ENCODE assay signal across 18 cellular contexts in genomic region chr18:3350566-3351527, GRCh38.
DNase-seq lines count a peak whose midpoint lies in the region; ATAC-seq and TF ChIP-seq lines count a peak whose summit lies in the region.
"Had no signal": no experiment of that assay in that cellular context is flagged by ENCODE, and none has a peak within 500 bp of the region (broad histone marks: within the 10 kb centered on the region; RNA-seq: fewer than 3 reads in every experiment).

No MANE protein-coding gene starts in this region.

- no peak for TF ChIP-seq POLR2A in HCT116 (IDR thresholded peaks at IDR 0.05; ENCODE audit: borderline replicate concordance, extremely low read depth, insufficient read depth, insufficient read length)

- no peaks in the 10 kb centered on the region for H3K27me3 Mint-ChIP-seq in mesothelial cell of epicardium (ENCODE audit: low read depth)
- H3K27me3 Mint-ChIP-seq in naive thymus-derived CD4-positive, alpha-beta T cell: peaks cover 0 to 17% (median 4%) of the 10 kb centered on the region in 5 donors
- H3K27me3 Mint-ChIP-seq: activated naive CD4-positive, alpha-beta T cell treated with anti-CD3 and anti-CD28 coated beads, Interleukin-2, amount 50 U/mL, for 24 hours had no signal

- no peaks in the 10 kb centered on the region for H3K36me3 ChIP-seq in HCT116 (ENCODE audit: control insufficient read depth in 1 of 2, insufficient read depth in 2 of 2, low read length in 2 of 2)
- no peaks in the 10 kb centered on the region for H3K36me3 ChIP-seq in naive thymus-derived CD4-positive, alpha-beta T cell (ENCODE audit: control insufficient read depth in 2 of 3, insufficient read depth in 3 of 3, low read length in 3 of 3)
- H3K36me3 ChIP-seq in A673 (ENCODE audit: insufficient read depth, low read length, poor library complexity, severe bottlenecking): no peaks in the 10 kb centered on the region
- H3K36me3 ChIP-seq: BLaER1 treated with 17β-estradiol and CSF1 and Interleukin-3, amounts not matched to agents 10 nM and 100 nM; gastrocnemius medialis had no signal

- TF ChIP-seq CTCF in HCT116 (IDR thresholded peaks at IDR 0.05 in 2 of 3, conservative IDR thresholded peaks at IDR 0.05 in 1 of 3; ENCODE audit: borderline replicate concordance in 1 of 3, insufficient read depth in 1 of 3, low read depth in 2 of 3, low read length in 2 of 3) (no peak), RWPE1 (conservative IDR thresholded peaks at IDR 0.05; ENCODE audit: low read depth) (no peak), foreskin keratinocyte (conservative IDR thresholded peaks at IDR 0.05) (no peak), mesothelial cell of epicardium (IDR thresholded peaks at IDR 0.05; ENCODE audit: unreplicated experiment) (no peak), A673 (conservative IDR thresholded peaks at IDR 0.05; ENCODE audit: low read depth, low read length) (no peak)

- no peak overlapping the region for H3K27ac Mint-ChIP-seq in mesothelial cell of epicardium
- H3K27ac Mint-ChIP-seq in naive thymus-derived CD4-positive, alpha-beta T cell: no peak overlapping the region
- H3K27ac Mint-ChIP-seq: activated naive CD4-positive, alpha-beta T cell treated with anti-CD3 and anti-CD28 coated beads, Interleukin-2, amount 50 U/mL, for 24 hours; natural killer cell; T-helper 1 cell treated with Interleukin-12 subunit alpha and Interleukin-12 subunit beta and Interleukin-4 antibody, amounts not matched to agents 30 μg/mL and 1 μg/mL, for 36 hours had no signal

- H3K27ac ChIP-seq in HCT116 (ENCODE audit: low read depth, low read length) (peak overlapping the region; percentile 82), RWPE1 (peak overlapping the region; percentile 95), foreskin keratinocyte (peak overlapping the region; percentile 68), A673 (ENCODE audit: low read depth, low read length, poor library complexity, severe bottlenecking) (no peak overlapping the region)
- no peak overlapping the region for H3K27ac ChIP-seq in naive thymus-derived CD4-positive, alpha-beta T cell (ENCODE audit: low read depth, low read length)
- H3K27ac ChIP-seq: BLaER1 treated with 17β-estradiol and CSF1 and Interleukin-3, amounts not matched to agents 10 nM and 100 nM; gastrocnemius medialis; testis had no signal

- no peaks in the 10 kb centered on the region for H4K20me1 ChIP-seq in HCT116 (ENCODE audit: insufficient read depth)
- H4K20me1 ChIP-seq: BLaER1 treated with 17β-estradiol and CSF1 and Interleukin-3, amounts not matched to agents 10 nM and 100 nM had no signal

- CTCF ChIA-PET in HCT116 (lab: Charles Lee): interaction anchor here (1.1 kb wide), 1 partner anchor 28 kb away, joined by 6 read pairs; no protein-coding TSS in a partner anchor
- CTCF ChIA-PET in RWPE1 (lab: Yijun Ruan, JAX): interaction anchor here (0.7 kb wide), 1 partner anchor 97 kb away, joined by 3 read pairs; no protein-coding TSS in a partner anchor
- CTCF ChIA-PET in naive thymus-derived CD4-positive, alpha-beta T cell (lab: Charles Lee): no interaction called here
- CTCF ChIA-PET in A673 (lab: Charles Lee): no interaction called here

- H3K4me2 ChIP-seq in HCT116 (ENCODE audit: low read length): peak overlapping the region; percentile 54
- H3K4me2 ChIP-seq: BLaER1 treated with 17β-estradiol and CSF1 and Interleukin-3, amounts not matched to agents 10 nM and 100 nM had no signal

- no peaks in the 10 kb centered on the region for H3K79me2 ChIP-seq in HCT116 (ENCODE audit: insufficient read depth, low read length)

- no peak overlapping the region for H3K4me3 Mint-ChIP-seq in mesothelial cell of epicardium
- H3K4me3 Mint-ChIP-seq in naive thymus-derived CD4-positive, alpha-beta T cell: no peak overlapping the region
- H3K4me3 Mint-ChIP-seq: activated naive CD4-positive, alpha-beta T cell treated with anti-CD3 and anti-CD28 coated beads, Interleukin-2, amount 50 U/mL, for 24 hours; natural killer cell; T-helper 1 cell treated with Interleukin-12 subunit alpha and Interleukin-12 subunit beta and Interleukin-4 antibody, amounts not matched to agents 30 μg/mL and 1 μg/mL, for 36 hours had no signal

- H3K9me2 ChIP-seq in HCT116 (ENCODE audit: insufficient read depth): no peaks in the 10 kb centered on the region

- intact Hi-C loops in HCT116 (cut with micrococcal nuclease) (no loop called here), A673 (cut with micrococcal nuclease; ENCODE audit: unreplicated experiment) (no loop called here)
- intact Hi-C loops in naive thymus-derived CD4-positive, alpha-beta T cell (cut with micrococcal nuclease): no loop called here

- peak overlapping the region; percentile 13; the same call in 1 of the 2 replicates for H3K9ac ChIP-seq in HCT116 (ENCODE audit: low read length)
- H3K9ac ChIP-seq: BLaER1 treated with 17β-estradiol and CSF1 and Interleukin-3, amounts not matched to agents 10 nM and 100 nM had no signal

- BruUV-seq in HCT116 (replicated peaks; lab: Mats Ljungman, UMichigan) (no TSS peak), A673 (replicated peaks; lab: Mats Ljungman, UMichigan) (no TSS peak)

- H3K9me3 ChIP-seq in HCT116 (ENCODE audit: control insufficient read depth in 1 of 2, insufficient read depth in 1 of 2, low read depth in 1 of 2, low read length in 2 of 2) (no peaks in the 10 kb centered on the region), A673 (ENCODE audit: low read depth, low read length, poor library complexity, severe bottlenecking) (no peaks in the 10 kb centered on the region)
- no peaks in the 10 kb centered on the region for H3K9me3 ChIP-seq in naive thymus-derived CD4-positive, alpha-beta T cell (ENCODE audit: control insufficient read depth in 2 of 3, low read length in 3 of 3)
- H3K9me3 ChIP-seq: gastrocnemius medialis, testis had no signal

- H2AFZ ChIP-seq in HCT116 (ENCODE audit: low read depth, low read length, poor library complexity, severe bottlenecking): peak overlapping the region; percentile 70

- peak overlapping the region in 1 of 2 experiments; percentile 4; a peak in 1 of 4 replicates for H3K4me3 ChIP-seq in HCT116 (replicated peaks in 1 of 2; ENCODE audit: low read depth in 1 of 2, low read length in 2 of 2)
- no peak overlapping the region for H3K4me3 ChIP-seq in naive thymus-derived CD4-positive, alpha-beta T cell (ENCODE audit: low read length)
- H3K4me3 ChIP-seq in A673 (ENCODE audit: low read depth, low read length, poor library complexity, severe bottlenecking): no peak overlapping the region
- H3K4me3 ChIP-seq: BLaER1 treated with 17β-estradiol and CSF1 and Interleukin-3, amounts not matched to agents 10 nM and 100 nM; gastrocnemius medialis had no signal

- H3K27me3 ChIP-seq in HCT116 (ENCODE audit: insufficient read depth, low read length) (no peaks in the 10 kb centered on the region), foreskin keratinocyte (no peaks in the 10 kb centered on the region), A673 (replicated peaks; ENCODE audit: insufficient read depth, low read depth, low read length, poor library complexity) (no peaks in the 10 kb centered on the region)
- no peaks in the 10 kb centered on the region for H3K27me3 ChIP-seq in naive thymus-derived CD4-positive, alpha-beta T cell (ENCODE audit: control insufficient read depth in 2 of 2, insufficient read depth in 2 of 2, low read length in 2 of 2)
- H3K27me3 ChIP-seq: BLaER1 treated with 17β-estradiol and CSF1 and Interleukin-3, amounts not matched to agents 10 nM and 100 nM; gastrocnemius medialis; testis had no signal

- POLR2A ChIA-PET in HCT116 (lab: Charles Lee) (interaction anchor here (0.6 to 1.0 kb wide), 4 partner anchors 10 to 302 kb away, joined by 3 to 4 read pairs (median 3); no protein-coding TSS in a partner anchor), RWPE1 (lab: Yijun Ruan, JAX; ENCODE audit: low non-redundant PET) (interaction anchor here (0.5 to 1.0 kb wide), 3 partner anchors 29 to 103 kb away, joined by 4 to 5 read pairs (median 5); no protein-coding TSS in a partner anchor), A673 (lab: Charles Lee; ENCODE audit: low non-redundant PET) (no interaction called here)
- POLR2A ChIA-PET in naive thymus-derived CD4-positive, alpha-beta T cell (lab: Charles Lee): interaction anchor here (0.6 kb wide), 1 partner anchor 758 kb away, joined by 3 read pairs; no protein-coding TSS in a partner anchor

- DNase-seq in Daoy (ENCODE audit: low read depth): peak; percentile 38
- peak; percentile 60 for DNase-seq in HCT116 (ENCODE audit: low read depth, low spot score)
- DNase-seq in RWPE1 (ENCODE audit: low spot score): peak; percentile 97
- DNase-seq in foreskin keratinocyte: peak; percentile 96 to 98
- DNase-seq in mesothelial cell of epicardium (ENCODE audit: low spot score in 2 of 2, unreplicated experiment in 2 of 2): no peak
- DNase-seq in naive thymus-derived CD4-positive, alpha-beta T cell: no peak
- DNase-seq in DMS153 (lab: John Stamatoyannopoulos, UW): no peak
- no peak for DNase-seq in A673 (ENCODE audit: low spot score)
- DNase-seq: activated CD4-positive, alpha-beta T cell treated with anti-CD3 and anti-CD28 coated beads, Interleukin-2, amount 50 U/mL, for 4 hours; cortex of kidney; gastrocnemius medialis; Karpas-422; natural killer cell; NCI-H2107; testis had no signal

- TF ChIP-seq RAD21 in HCT116 (IDR thresholded peaks at IDR 0.05; ENCODE audit: low read depth): peak; percentile 14; the same call in 1 of the 2 replicates

- peaks cover 4% of the 10 kb centered on the region for H3K4me1 Mint-ChIP-seq in mesothelial cell of epicardium
- H3K4me1 Mint-ChIP-seq in naive thymus-derived CD4-positive, alpha-beta T cell: peaks cover 0 to 3% (median 0%) of the 10 kb centered on the region in 7 donors
- H3K4me1 Mint-ChIP-seq: activated naive CD4-positive, alpha-beta T cell treated with anti-CD3 and anti-CD28 coated beads, Interleukin-2, amount 50 U/mL, for 24 hours; natural killer cell had no signal

- RAD21 ChIA-PET in HCT116 (lab: Charles Lee; ENCODE audit: low non-redundant PET in 1 of 2, low total read pairs in 2 of 2, uncharacterized antibody in 2 of 2, unreplicated experiment in 2 of 2): no interaction called here

- peak; percentile 90 for ATAC-seq in HCT116
- ATAC-seq in foreskin keratinocyte: peak; percentile 91
- no peak for ATAC-seq in naive thymus-derived CD4-positive, alpha-beta T cell
- ATAC-seq: gastrocnemius medialis, natural killer cell had no signal

- no peaks in the 10 kb centered on the region for H3K9me3 Mint-ChIP-seq in mesothelial cell of epicardium
- peaks cover 0 to 3% (median 0%) of the 10 kb centered on the region in 11 donors for H3K9me3 Mint-ChIP-seq in naive thymus-derived CD4-positive, alpha-beta T cell
- H3K9me3 Mint-ChIP-seq: activated naive CD4-positive, alpha-beta T cell treated with anti-CD3 and anti-CD28 coated beads, Interleukin-2, amount 50 U/mL, for 24 hours; natural killer cell; T-helper 1 cell treated with Interleukin-12 subunit alpha and Interleukin-12 subunit beta and Interleukin-4 antibody, amounts not matched to agents 30 μg/mL and 1 μg/mL, for 36 hours had no signal

- no peaks in the 10 kb centered on the region for H3K36me3 Mint-ChIP-seq in mesothelial cell of epicardium
- no peaks in the 10 kb centered on the region for H3K36me3 Mint-ChIP-seq in naive thymus-derived CD4-positive, alpha-beta T cell
- H3K36me3 Mint-ChIP-seq: activated naive CD4-positive, alpha-beta T cell treated with anti-CD3 and anti-CD28 coated beads, Interleukin-2, amount 50 U/mL, for 24 hours; natural killer cell had no signal

- H3K4me1 ChIP-seq in HCT116 (ENCODE audit: control insufficient read depth in 1 of 2, insufficient read depth in 2 of 2, low read length in 2 of 2) (peaks cover 20 to 21% of the 10 kb centered on the region in 2 experiments), foreskin keratinocyte (peaks cover 24% of the 10 kb centered on the region), A673 (ENCODE audit: insufficient read depth, low read length, poor library complexity, severe bottlenecking) (no peaks in the 10 kb centered on the region)
- no peaks in the 10 kb centered on the region for H3K4me1 ChIP-seq in naive thymus-derived CD4-positive, alpha-beta T cell (ENCODE audit: control insufficient read depth in 2 of 2, insufficient read depth in 2 of 2, low read length in 2 of 2)
- H3K4me1 ChIP-seq: testis had no signal

Comparison
In these comparisons a context has a peak if more than half of its experiments do, and no peak if none do; other contexts are left out.
1. DNase-seq: peak in Daoy (single experiment), HCT116 (single experiment), RWPE1 (single experiment) and foreskin keratinocyte (2 of 2); none in mesothelial cell of epicardium (0 of 2), naive thymus-derived CD4-positive, alpha-beta T cell (0 of 9), DMS153 (single experiment) and A673 (single experiment).
2. H3K27ac ChIP-seq: peak in HCT116 (single experiment), RWPE1 (single experiment) and foreskin keratinocyte (single experiment); none in naive thymus-derived CD4-positive, alpha-beta T cell (single experiment) and A673 (single experiment).
3. CTCF ChIA-PET loops: an anchor here in HCT116 (1.1 kb wide) and RWPE1 (0.7 kb wide); none called in naive thymus-derived CD4-positive, alpha-beta T cell and A673.